7 cellular contexts compared by ENCODE assay signal in the genomic region with DNA sequence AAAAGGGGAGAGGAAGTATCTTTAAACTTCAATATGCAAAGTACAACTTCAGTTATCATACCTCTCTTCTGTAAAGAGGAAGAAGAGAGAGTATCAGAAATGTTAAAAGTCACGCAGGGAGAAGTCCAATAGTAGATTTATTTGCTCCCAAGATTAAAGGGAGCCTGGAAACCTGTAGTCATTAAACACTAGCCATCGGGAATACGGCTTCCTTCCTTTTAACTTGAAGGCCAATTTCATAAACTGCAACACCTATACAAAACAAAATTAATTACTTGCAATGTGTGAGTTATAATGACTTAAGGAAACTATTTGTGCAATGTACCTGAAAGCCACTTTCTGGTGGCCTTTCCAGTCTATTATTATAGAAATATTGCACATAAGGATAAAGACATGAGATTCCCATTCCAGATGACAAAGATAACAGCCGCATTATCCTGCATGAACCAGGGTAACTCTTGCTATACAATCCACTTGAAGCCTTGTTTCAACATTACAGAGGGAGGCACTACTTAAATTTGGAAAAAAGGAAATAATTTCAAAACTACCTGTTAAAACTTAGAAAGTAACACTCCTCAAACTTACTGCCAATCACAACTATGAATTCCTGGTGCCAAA. TPM values are rescaled to one million over a fixed set of nuclear protein-coding genes. Genes with fewer than 3 reads are reported as not detected.
DNase-seq lines count a peak whose midpoint lies in the region; ATAC-seq and TF ChIP-seq lines count a peak whose summit lies in the region.

No MANE protein-coding gene starts in this region.

- H3K9me3 ChIP-seq in HEK293 (ENCODE audit: control insufficient read depth, insufficient read depth, low read depth, low read length) (no peaks in the 10 kb centered on the region), skeletal muscle tissue (ENCODE audit: control insufficient read depth in 3 of 3, low read length in 3 of 3) (no peaks in the 10 kb centered on the region)

- H3K27ac Mint-ChIP-seq in T-cell, result peak overlapping the region; percentile 99 to 100
- H3K27ac Mint-ChIP-seq in glutamatergic neuron (ENCODE audit: unreplicated experiment), result no peak overlapping the region

- H3K9ac ChIP-seq in skeletal muscle tissue (ENCODE audit: low read depth in 1 of 3, low read length in 3 of 3), result peak overlapping the region; percentile 4 to 51 (median 30)

- peaks cover 13% of the 10 kb centered on the region for H3K4me1 ChIP-seq in HEK293 (ENCODE audit: control insufficient read depth, insufficient read depth, low read length)
- H3K4me1 ChIP-seq in skeletal muscle tissue (ENCODE audit: control insufficient read depth in 3 of 3, insufficient read depth in 3 of 3, low read length in 3 of 3), result peaks cover 2 to 43% (median 28%) of the 10 kb centered on the region in 3 donors

- H3K27me3 Mint-ChIP-seq in T-cell (no peaks in the 10 kb centered on the region), glutamatergic neuron (ENCODE audit: unreplicated experiment) (peaks cover 10% of the 10 kb centered on the region)

- POLR2A ChIA-PET in HEK293 (lab: Yijun Ruan, JAX) (interaction anchor here (0.7 to 1.2 kb wide), 2 partner anchors 11 to 24 kb away, joined by 3 read pairs; no protein-coding TSS in a partner anchor), T-cell (lab: Charles Lee) (interaction anchor here (0.6 to 7.0 kb wide), 28 partner anchors 7 to 1327 kb away, joined by 3 to 170 read pairs (median 4); no protein-coding TSS in a partner anchor)

- H3K36me3 Mint-ChIP-seq in T-cell, result peaks cover 83% of the 10 kb centered on the region
- no peaks in the 10 kb centered on the region for H3K36me3 Mint-ChIP-seq in glutamatergic neuron (ENCODE audit: unreplicated experiment)

- no peaks in the 10 kb centered on the region for H3K9me3 Mint-ChIP-seq in T-cell
- H3K9me3 Mint-ChIP-seq in glutamatergic neuron (ENCODE audit: unreplicated experiment), result peaks cover 16% of the 10 kb centered on the region

- H3K27ac ChIP-seq in HEK293 (ENCODE audit: extremely low read depth, low read depth, low read length) (no peak overlapping the region), skeletal muscle tissue (ENCODE audit: low read depth, low read length) (no peak overlapping the region)

- no peak for TF ChIP-seq CTCF in HEK293 (tag by site-specific recombination; IDR thresholded peaks at IDR 0.05)
- no peak for TF ChIP-seq CTCF in glutamatergic neuron (IDR thresholded peaks at IDR 0.05; ENCODE audit: partially characterized antibody, unreplicated experiment)

- intact Hi-C loops in head of caudate nucleus (cut with DNase I), result loop anchor here (10.0 kb wide), 3 partner anchors 144 to 434 kb away; no protein-coding TSS in a partner anchor

- peaks cover 16 to 45% (median 22%) of the 10 kb centered on the region in 3 donors for H3K4me1 Mint-ChIP-seq in T-cell
- peaks cover 27% of the 10 kb centered on the region for H3K4me1 Mint-ChIP-seq in glutamatergic neuron (ENCODE audit: low read depth, unreplicated experiment)

- H3K4me3 ChIP-seq in HEK293 (ENCODE audit: low read depth, low read length) (peak overlapping the region; percentile 99), skeletal muscle tissue (ENCODE audit: low read length in 3 of 3) (peak overlapping the region; percentile 64 to 93 (median 64))

- CTCF ChIA-PET in HEK293 (lab: Yijun Ruan, JAX) (interaction anchor here (0.7 kb wide), 2 partner anchors 772 to 1067 kb away, joined by 3 read pairs; no protein-coding TSS in a partner anchor), T-cell (lab: Charles Lee) (interaction anchor here (0.7 to 1.1 kb wide), 11 partner anchors 8 to 759 kb away, joined by 3 to 10 read pairs (median 5); no protein-coding TSS in a partner anchor)

- H3K36me3 ChIP-seq in HEK293 (ENCODE audit: control insufficient read depth in 2 of 2, insufficient read depth in 1 of 2, low read length in 2 of 2), result peaks cover 14 to 37% of the 10 kb centered on the region in 2 experiments; a peak in 2 of 3 replicates
- peaks cover 3 to 8% (median 5%) of the 10 kb centered on the region in 3 donors for H3K36me3 ChIP-seq in skeletal muscle tissue (ENCODE audit: control insufficient read depth in 3 of 3, insufficient read depth in 3 of 3, low read length in 3 of 3)

- ATAC-seq in T-cell (replicated peaks in 1 of 4), result no peak
- ATAC-seq in left lobe of liver, result no peak

- H3K4me3 Mint-ChIP-seq in T-cell (peak overlapping the region; percentile 100), glutamatergic neuron (ENCODE audit: unreplicated experiment) (peak overlapping the region; percentile 88)

- H3K27me3 ChIP-seq in skeletal muscle tissue (ENCODE audit: control insufficient read depth in 3 of 3, insufficient read depth in 3 of 3, low read length in 3 of 3), result no peaks in the 10 kb centered on the region

- DNase-seq in T-cell (no peak), glutamatergic neuron (no peak), head of caudate nucleus (no peak), left lobe of liver (ENCODE audit: low spot score) (no peak), NCI-H2171 treated with DMSO at 0.1 percent for 48 hours (lab: John Stamatoyannopoulos, UW) (no peak)

TF ChIP-seq in HEK293, 187 proteins besides CTCF, POLR2A, EP300 and RAD21:
- no peak for TF ChIP-seq ZNF133 (tag by site-specific recombination; IDR thresholded peaks at IDR 0.05)
- no peak for TF ChIP-seq RBAK (tag by site-specific recombination; IDR thresholded peaks at IDR 0.05)
- TF ChIP-seq ZNF776 (tag by site-specific recombination; IDR thresholded peaks at IDR 0.05; ENCODE audit: borderline replicate concordance), result no peak
- no peak for TF ChIP-seq ZNF433 (tag by site-specific recombination; IDR thresholded peaks at IDR 0.05; ENCODE audit: low read depth)
- no peak for TF ChIP-seq ZEB2 (tag by site-specific recombination; IDR thresholded peaks at IDR 0.05)
- no peak for TF ChIP-seq ZNF391 (tag by site-specific recombination; IDR thresholded peaks at IDR 0.05; ENCODE audit: borderline replicate concordance, low read depth)
- TF ChIP-seq ZNF274 (IDR thresholded peaks at IDR 0.05; ENCODE audit: low read length), result no peak
- TF ChIP-seq ZNF274 (tag by site-specific recombination; IDR thresholded peaks at IDR 0.05; ENCODE audit: borderline replicate concordance), result no peak
- no peak for TF ChIP-seq ZNF239 (tag by site-specific recombination; IDR thresholded peaks at IDR 0.05)
- no peak for TF ChIP-seq KLF8 (tag by site-specific recombination; IDR thresholded peaks at IDR 0.05)
TF ChIP-seq in HEK293: peak in this region for 0.

RNA-seq across cellular contexts. Expression of a gene that starts 4.6 kb away (rescaled TPM):
- total RNA-seq in T-cell, result 1,000 to 10,000 TPM in 2 of 5 donors, 100 to 1,000 TPM in 3; 484 to 1,238 (median 551) TPM
- total RNA-seq in glutamatergic neuron (ENCODE audit: unreplicated experiment), result 72.2 TPM
- 26.1 TPM for total RNA-seq in skeletal muscle tissue
- total RNA-seq in left lobe of liver, result 55.0 TPM
